1 cellular context compared by ENCODE assay signal in genomic region chr12:63419119-63419518, GRCh38.
TF ChIP-seq lines count a peak whose summit lies in the region.

No MANE protein-coding gene starts in this region.

TF ChIP-seq in HEK293, 187 proteins besides CTCF, POLR2A, EP300 and RAD21 (continued from another document):
- peak; percentile 94 for TF ChIP-seq PRDM10 (tag by site-specific recombination; IDR thresholded peaks at IDR 0.05)
- TF ChIP-seq IKZF3 (tag by site-specific recombination; IDR thresholded peaks at IDR 0.05) = no peak
- no peak for TF ChIP-seq ZNF132 (tag by site-specific recombination; IDR thresholded peaks at IDR 0.05; ENCODE audit: borderline replicate concordance)
- TF ChIP-seq KLF8 (tag by site-specific recombination; IDR thresholded peaks at IDR 0.05) = peak; percentile 82
